16 cellular contexts compared by ENCODE assay signal in genomic region chr9:132995906-132996305, GRCh38. TPM values are rescaled to one million over a fixed set of nuclear protein-coding genes. Genes with fewer than 3 reads are reported as not detected.
A peak's percentile ranks its signal among the peaks of the same experiment; 100 is the strongest.
DNase-seq lines count a peak whose midpoint lies in the region; ATAC-seq and TF ChIP-seq lines count a peak whose summit lies in the region.
"Had no signal": no experiment of that assay in that cellular context is flagged by ENCODE, and none has a peak within 500 bp of the region (broad histone marks: within the 10 kb centered on the region; RNA-seq: fewer than 3 reads in every experiment).

No MANE protein-coding gene starts in this region.

- no peak overlapping the region for H3K14ac ChIP-seq in neuronal stem cell (ENCODE audit: low read length)

- no CpG with 5 or more reads among the region's 8 CpGs for WGBS in neuronal stem cell (ENCODE audit: extremely low coverage in 2 of 2, insufficient read length in 2 of 2, insufficient replicate concordance in 1 of 2), 2 donors

- H3K18ac ChIP-seq in neuronal stem cell (ENCODE audit: low read length) = no peak overlapping the region

- H2AFZ ChIP-seq in Loucy (ENCODE audit: low read length) (no peak overlapping the region), neuronal stem cell (ENCODE audit: low read length) (no peak overlapping the region)

- H3K27me3 ChIP-seq in BLaER1 (no peaks in the 10 kb centered on the region), Loucy (ENCODE audit: insufficient read depth, low read length, poor library complexity, severe bottlenecking) (no peaks in the 10 kb centered on the region), neuronal stem cell (ENCODE audit: control insufficient read depth in 3 of 3, insufficient read depth in 3 of 3, low read depth in 1 of 3, low read length in 3 of 3) (peaks cover 0 to 73% (median 0%) of the 10 kb centered on the region in 3 experiments), ascending aorta (no peaks in the 10 kb centered on the region)
- peaks cover 6% of the 10 kb centered on the region for H3K27me3 ChIP-seq in effector memory CD4-positive, alpha-beta T cell (replicated peaks; ENCODE audit: control insufficient read depth, insufficient read depth, low read length, poor library complexity, severe bottlenecking)

- H3K4me2 ChIP-seq in BLaER1 (peak overlapping the region; percentile 89), Loucy (ENCODE audit: low read depth, low read length, poor library complexity, severe bottlenecking) (no peak overlapping the region), neuronal stem cell (ENCODE audit: insufficient read depth, low read length, poor library complexity, severe bottlenecking) (no peak overlapping the region)

- H3K4me3 ChIP-seq in BLaER1 (no peak overlapping the region), Loucy (ENCODE audit: low read length, poor library complexity, severe bottlenecking) (no peak overlapping the region), neuronal stem cell (ENCODE audit: low read length in 2 of 2) (no peak overlapping the region), ascending aorta (no peak overlapping the region)
- no peak overlapping the region for H3K4me3 ChIP-seq in effector memory CD4-positive, alpha-beta T cell (ENCODE audit: insufficient read depth, low read depth, low read length, poor library complexity, severe bottlenecking)
- H3K4me3 ChIP-seq: HAP-1 had no signal

- H3K4ac ChIP-seq in neuronal stem cell (ENCODE audit: low read length) = no peak overlapping the region

- TF ChIP-seq CTCF in Loucy (conservative IDR thresholded peaks at IDR 0.05; ENCODE audit: low read length) (no peak), ascending aorta (IDR thresholded peaks at IDR 0.05) (no peak)

- H4K8ac ChIP-seq in neuronal stem cell (ENCODE audit: low read depth, low read length) = no peak overlapping the region

- H2BK120ac ChIP-seq in neuronal stem cell (ENCODE audit: low read depth, low read length) = no peak overlapping the region

- no peaks in the 10 kb centered on the region for H4K20me1 ChIP-seq in BLaER1
- no peaks in the 10 kb centered on the region for H4K20me1 ChIP-seq in Loucy (ENCODE audit: insufficient read depth, low read length, poor library complexity, severe bottlenecking)

- H2AK5ac ChIP-seq in neuronal stem cell (ENCODE audit: low read depth, low read length) = no peak overlapping the region

- peak; percentile 13 for DNase-seq in D341Med (ENCODE audit: low spot score)
- no peak for DNase-seq in neuronal stem cell (ENCODE audit: low spot score)
- DNase-seq in ascending aorta (ENCODE audit: low spot score in 2 of 2) = no peak
- no peak for DNase-seq in effector memory CD4-positive, alpha-beta T cell
- DNase-seq: 8988T; C1 segment of cervical spinal cord; CD4-positive, alpha-beta T cell; DMS79 treated with DMSO at 0.1 percent for 48 hours; GF-D8 had no signal

- H2BK12ac ChIP-seq in neuronal stem cell (ENCODE audit: low read length) = no peak overlapping the region

- H3K36me3 ChIP-seq in BLaER1 (no peaks in the 10 kb centered on the region), Loucy (ENCODE audit: insufficient read depth, low read length) (peaks cover 22% of the 10 kb centered on the region; the same call in 1 of the 2 replicates), neuronal stem cell (replicated peaks in 1 of 2; ENCODE audit: control insufficient read depth in 2 of 2, insufficient read depth in 2 of 2, low read length in 2 of 2) (no peaks in the 10 kb centered on the region), ascending aorta (no peaks in the 10 kb centered on the region)
- H3K36me3 ChIP-seq in effector memory CD4-positive, alpha-beta T cell (ENCODE audit: control insufficient read depth, insufficient read depth, low read length) = no peaks in the 10 kb centered on the region
- H3K36me3 ChIP-seq: HAP-1 had no signal

- peak overlapping the region; percentile 45 for H3K27ac ChIP-seq in BLaER1
- no peak overlapping the region for H3K27ac ChIP-seq in neuronal stem cell (replicated peaks; ENCODE audit: low read length)
- H3K27ac ChIP-seq in ascending aorta = no peak overlapping the region
- H3K27ac ChIP-seq in effector memory CD4-positive, alpha-beta T cell (ENCODE audit: insufficient read depth, low read length, poor library complexity, severe bottlenecking) = no peak overlapping the region
- H3K27ac ChIP-seq: HL-60 had no signal

- no peaks in the 10 kb centered on the region for H3K79me1 ChIP-seq in neuronal stem cell (ENCODE audit: low read depth, low read length)

- intact Hi-C loops in ascending aorta (cut with DNase I) = no loop called here

- peak overlapping the region; percentile 20 for H3K23ac ChIP-seq in neuronal stem cell (ENCODE audit: low read depth, low read length, poor library complexity)

- H2BK5ac ChIP-seq in neuronal stem cell (ENCODE audit: low read length) = no peak overlapping the region

- H3K79me2 ChIP-seq in Loucy (ENCODE audit: insufficient read depth, low read length) = peaks cover 19% of the 10 kb centered on the region; the same call in 1 of the 2 replicates

- H3K9me2 ChIP-seq in Loucy (replicated peaks; ENCODE audit: low read depth, low read length) = no peaks in the 10 kb centered on the region

- peak overlapping the region; percentile 85 for H2BK15ac ChIP-seq in neuronal stem cell (ENCODE audit: low read length)

- H3K9me3 ChIP-seq in BLaER1 (no peaks in the 10 kb centered on the region), Loucy (ENCODE audit: insufficient read depth, low read depth, low read length) (no peaks in the 10 kb centered on the region), neuronal stem cell (replicated peaks in 1 of 2; ENCODE audit: control insufficient read depth in 2 of 2, insufficient read depth in 1 of 2, low read depth in 1 of 2, low read length in 2 of 2) (no peaks in the 10 kb centered on the region), ascending aorta (no peaks in the 10 kb centered on the region)
- no peaks in the 10 kb centered on the region for H3K9me3 ChIP-seq in effector memory CD4-positive, alpha-beta T cell (ENCODE audit: control insufficient read depth, low read length)
- H3K9me3 ChIP-seq: HAP-1 had no signal

- no peak overlapping the region for H4K91ac ChIP-seq in neuronal stem cell (ENCODE audit: low read depth, low read length, poor library complexity)

- H3K4me1 ChIP-seq in BLaER1 (peaks cover 94% of the 10 kb centered on the region), Loucy (ENCODE audit: insufficient read depth, low read length, poor library complexity, severe bottlenecking) (peaks cover 83% of the 10 kb centered on the region), neuronal stem cell (ENCODE audit: control insufficient read depth in 2 of 2, insufficient read depth in 1 of 2, low read depth in 1 of 2, low read length in 2 of 2) (peaks cover 0 to 3% of the 10 kb centered on the region in 2 donors), ascending aorta (no peaks in the 10 kb centered on the region)
- H3K4me1 ChIP-seq in effector memory CD4-positive, alpha-beta T cell (ENCODE audit: control insufficient read depth, insufficient read depth, low read length, poor library complexity, severe bottlenecking) = no peaks in the 10 kb centered on the region
- H3K4me1 ChIP-seq: HAP-1 had no signal

- H3K9ac ChIP-seq in BLaER1 (0 out of 2 replicates have a peak overlapping the region, but pooled peaks have one; percentile 8), Loucy (ENCODE audit: low read depth, low read length, poor library complexity, severe bottlenecking) (peak overlapping the region; percentile 38), neuronal stem cell (ENCODE audit: low read depth, low read length, poor library complexity) (no peak overlapping the region)

- ATAC-seq in GM21381 (IDR thresholded peaks at IDR 0.05; ENCODE audit: unreplicated experiment) = no peak

- peaks cover 16% of the 10 kb centered on the region for H3F3A ChIP-seq in Loucy (ENCODE audit: low read depth)

RNA-seq across cellular contexts. Expression of gene GFI1B, which starts 17.4 kb away (rescaled TPM):
- 0.07 TPM for polyA plus RNA-seq in neuronal stem cell (2013, experiment 1 of 2)
- 0.04 TPM for polyA plus RNA-seq in neuronal stem cell (2013, experiment 2 of 2)
- not detected for total RNA-seq in ascending aorta
- total RNA-seq: A673, HT1080 had no signal

RNA-seq across cellular contexts. Expression of gene GTF3C5, which starts 34.9 kb away (rescaled TPM):
- polyA plus RNA-seq in neuronal stem cell (2013, experiment 1 of 2) = 61.8 TPM
- polyA plus RNA-seq in neuronal stem cell (2013, experiment 2 of 2) = 62.4 TPM
- 25.9 TPM for total RNA-seq in ascending aorta

RNA-seq across cellular contexts. Expression of gene TSC1, which starts 51.5 kb away (rescaled TPM):
- 19.4 TPM for polyA plus RNA-seq in neuronal stem cell (2013, experiment 1 of 2)
- 18.7 TPM for polyA plus RNA-seq in neuronal stem cell (2013, experiment 2 of 2)
- 39.8 TPM for total RNA-seq in ascending aorta
